ENCODE assay signal across 40 cellular contexts in the genomic region with DNA sequence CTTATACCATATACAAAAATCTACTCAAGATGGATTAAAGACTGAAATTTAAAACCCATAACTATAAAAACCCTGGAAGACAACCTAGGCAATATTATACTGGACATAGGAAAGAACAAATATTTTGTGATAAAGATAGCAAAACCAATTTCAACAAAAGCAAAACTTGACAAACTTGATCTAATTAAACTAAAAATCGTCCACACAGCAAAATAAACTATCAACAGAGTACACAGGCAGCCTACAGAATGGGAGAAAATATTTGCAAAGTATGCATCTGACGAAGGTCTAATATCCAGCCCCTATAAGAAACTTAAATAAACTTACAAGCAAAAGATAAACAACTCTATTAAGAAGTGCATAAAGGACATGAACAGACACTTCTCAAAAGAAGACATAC.
"Had no signal": no experiment of that assay in that cellular context is flagged by ENCODE, and none has a peak within 500 bp of the region (broad histone marks: within the 10 kb centered on the region; RNA-seq: fewer than 3 reads in every experiment).

No MANE protein-coding gene starts in this region.

- H3K4me3 ChIP-seq: adrenal gland, ascending aorta, body of pancreas, breast epithelium, cardiac muscle cell had no signal

- H3K36me3 Mint-ChIP-seq: activated naive CD4-positive, alpha-beta T cell treated with anti-CD3 and anti-CD28 coated beads, Interleukin-2, amount 50 U/mL, for 24 hours; activated naive CD4-positive, alpha-beta T cell treated with anti-CD3 and anti-CD28 coated beads, Interleukin-2, amount 50 U/mL, for 72 hours; activated naive CD8-positive, alpha-beta T cell; activated naive CD8-positive, alpha-beta T cell treated with anti-CD3 and anti-CD28 coated beads for 36 hours; activated naive CD8-positive, alpha-beta T cell treated with anti-CD3 and anti-CD28 coated beads, Interleukin-2, amount 10 ng/mL, durations not matched to agents 7 days and 5 days; brain had no signal

- H3K4me1 Mint-ChIP-seq: activated naive CD4-positive, alpha-beta T cell treated with anti-CD3 and anti-CD28 coated beads, Interleukin-2, amount 10 ng/mL, durations not matched to agents 7 days and 5 days; activated naive CD4-positive, alpha-beta T cell treated with anti-CD3 and anti-CD28 coated beads, Interleukin-2, amount 50 U/mL, for 24 hours; activated naive CD8-positive, alpha-beta T cell treated with anti-CD3 and anti-CD28 coated beads for 36 hours; activated naive CD8-positive, alpha-beta T cell treated with anti-CD3 and anti-CD28 coated beads, Interleukin-2, amount 10 ng/mL, durations not matched to agents 7 days and 5 days; activated naive CD8-positive, alpha-beta T cell treated with anti-CD3 and anti-CD28 coated beads, Interleukin-2, amount 50 U/mL, for 24 hours; activated T-helper 17 cell treated with anti-CD3 and anti-CD28 coated beads, Interleukin-2, amount 50 U/mL, for 72 hours; brain; central memory CD8-positive, alpha-beta T cell had no signal

- H3K27me3 ChIP-seq: adrenal gland, ascending aorta, body of pancreas, brain microvascular endothelial cell, breast epithelium, cardiac muscle cell had no signal

- H3K9me3 Mint-ChIP-seq: activated naive CD4-positive, alpha-beta T cell treated with anti-CD3 and anti-CD28 coated beads for 36 hours; activated naive CD4-positive, alpha-beta T cell treated with anti-CD3 and anti-CD28 coated beads, Interleukin-2, amount 10 ng/mL, durations not matched to agents 7 days and 5 days; activated naive CD4-positive, alpha-beta T cell treated with anti-CD3 and anti-CD28 coated beads, Interleukin-2, amount 50 U/mL, for 24 hours; activated naive CD8-positive, alpha-beta T cell treated with anti-CD3 and anti-CD28 coated beads, Interleukin-2, amount 10 ng/mL, durations not matched to agents 7 days and 5 days; activated naive CD8-positive, alpha-beta T cell treated with anti-CD3 and anti-CD28 coated beads, Interleukin-2, amount 50 U/mL, for 24 hours; activated T-helper 1 cell treated with anti-CD3 and anti-CD28 coated beads, Interleukin-12 subunit alpha, Interleukin-12 subunit beta, Interleukin-2, Interleukin-4 antibody, amounts not matched to agents 30 ng/mL and 10 ng/mL and 1 ng/mL, durations not matched to agents 14 hours and 24 hours and 36 hours; activated T-helper 2 cell treated with anti-CD3 and anti-CD28 coated beads, Interferon-gamma antibody, Interleukin-2, Interleukin-4, amounts not matched to agents 10 μg/mL and 5 μg/mL and 100 μg/mL, durations not matched to agents 14 hours and 24 hours and 36 hours had no signal

- H3K4me3 Mint-ChIP-seq: activated naive CD4-positive, alpha-beta T cell treated with anti-CD3 and anti-CD28 coated beads for 36 hours; activated naive CD4-positive, alpha-beta T cell treated with anti-CD3 and anti-CD28 coated beads, Interleukin-2, amount 10 ng/mL, durations not matched to agents 7 days and 5 days; activated naive CD4-positive, alpha-beta T cell treated with anti-CD3 and anti-CD28 coated beads, Interleukin-2, amount 50 U/mL, for 24 hours; activated naive CD8-positive, alpha-beta T cell; activated naive CD8-positive, alpha-beta T cell treated with anti-CD3 and anti-CD28 coated beads for 36 hours; activated naive CD8-positive, alpha-beta T cell treated with anti-CD3 and anti-CD28 coated beads, Interleukin-2, amount 10 ng/mL, durations not matched to agents 7 days and 5 days; activated naive CD8-positive, alpha-beta T cell treated with anti-CD3 and anti-CD28 coated beads, Interleukin-2, amount 50 U/mL, for 24 hours; activated T-cell treated with anti-CD3 and anti-CD28 coated beads, Interleukin-2, amount 50 U/mL, for 24 hours; activated T-cell treated with anti-CD3 and anti-CD28 coated beads, Interleukin-2, amount 50 U/mL, for 4 hours; activated T-cell treated with anti-CD3 and anti-CD28 coated beads, Interleukin-2, amount 50 U/mL, for 72 hours; activated T-helper 1 cell treated with anti-CD3 and anti-CD28 coated beads, Interleukin-12 subunit alpha, Interleukin-12 subunit beta, Interleukin-2, Interleukin-4 antibody, amounts not matched to agents 30 ng/mL and 10 ng/mL and 1 ng/mL, durations not matched to agents 14 hours and 24 hours and 36 hours; activated T-helper 17 cell treated with anti-CD3 and anti-CD28 coated beads, Interleukin-2, amount 50 U/mL, for 72 hours; brain; central memory CD8-positive, alpha-beta T cell had no signal

- H3K27me3 Mint-ChIP-seq: activated naive CD4-positive, alpha-beta T cell treated with anti-CD3 and anti-CD28 coated beads, Interleukin-2, amount 10 ng/mL, durations not matched to agents 7 days and 5 days; activated naive CD4-positive, alpha-beta T cell treated with anti-CD3 and anti-CD28 coated beads, Interleukin-2, amount 50 U/mL, for 24 hours; activated naive CD8-positive, alpha-beta T cell; activated naive CD8-positive, alpha-beta T cell treated with anti-CD3 and anti-CD28 coated beads for 36 hours; activated naive CD8-positive, alpha-beta T cell treated with anti-CD3 and anti-CD28 coated beads, Interleukin-2, amount 10 ng/mL, durations not matched to agents 7 days and 5 days; activated naive CD8-positive, alpha-beta T cell treated with anti-CD3 and anti-CD28 coated beads, Interleukin-2, amount 50 U/mL, for 24 hours; activated T-cell treated with anti-CD3 and anti-CD28 coated beads, Interleukin-2, amount 50 U/mL, for 24 hours; activated T-helper 17 cell treated with anti-CD3 and anti-CD28 coated beads, Interleukin-2, amount 50 U/mL, for 72 hours; brain; central memory CD8-positive, alpha-beta T cell had no signal

- DNase-seq: activated effector memory CD4-positive, alpha-beta T cell treated with anti-CD3 and anti-CD28 coated beads, Interleukin-2, amount 50 U/mL, for 16 hours; activated effector memory CD4-positive, alpha-beta T cell treated with Interleukin-2 at 50 U/mL for 16 hours; activated gamma-delta T cell; activated gamma-delta T cell treated with Interleukin-2 at 50 U/mL for 16 hours; activated naive CD4-positive, alpha-beta T cell; activated naive CD4-positive, alpha-beta T cell treated with anti-CD3 and anti-CD28 coated beads for 36 hours; activated naive CD4-positive, alpha-beta T cell treated with anti-CD3 and anti-CD28 coated beads, Interleukin-2, amount 10 ng/mL, durations not matched to agents 7 days and 5 days; activated naive CD4-positive, alpha-beta T cell treated with anti-CD3 and anti-CD28 coated beads, Interleukin-2, amount 50 U/mL, for 16 hours; activated naive CD4-positive, alpha-beta T cell treated with Interleukin-2 at 50 U/mL for 16 hours; activated naive CD8-positive, alpha-beta T cell treated with anti-CD3 and anti-CD28 coated beads for 36 hours; activated naive CD8-positive, alpha-beta T cell treated with anti-CD3 and anti-CD28 coated beads, Interleukin-2, amount 10 ng/mL, durations not matched to agents 7 days and 5 days; activated naive CD8-positive, alpha-beta T cell treated with anti-CD3 and anti-CD28 coated beads, Interleukin-2, amount 50 U/mL, for 24 hours; activated T-cell treated with anti-CD3 and anti-CD28 coated beads, Interleukin-2, amount 50 U/mL, for 1 hour; activated T-cell treated with anti-CD3 and anti-CD28 coated beads, Interleukin-2, amount 50 U/mL, for 24 hours; activated T-cell treated with anti-CD3 and anti-CD28 coated beads, Interleukin-2, amount 50 U/mL, for 4 hours; activated T-cell treated with anti-CD3 and anti-CD28 coated beads, Interleukin-2, amount 50 U/mL, for 48 hours; activated T-cell treated with anti-CD3 and anti-CD28 coated beads, Interleukin-2, amount 50 U/mL, for 72 hours; adrenal gland; amniotic stem cell; amygdala; anterior cingulate cortex; aorta; body of pancreas; brain microvascular endothelial cell; caudate nucleus; central memory CD4-positive, alpha-beta T cell; cerebellar nuclear complex had no signal

- H3K4me1 ChIP-seq: adrenal gland, ascending aorta, body of pancreas, breast epithelium had no signal

- H3K27ac Mint-ChIP-seq: activated naive CD4-positive, alpha-beta T cell treated with anti-CD3 and anti-CD28 coated beads for 36 hours; activated naive CD4-positive, alpha-beta T cell treated with anti-CD3 and anti-CD28 coated beads, Interleukin-2, amount 10 ng/mL, durations not matched to agents 7 days and 5 days; activated naive CD4-positive, alpha-beta T cell treated with anti-CD3 and anti-CD28 coated beads, Interleukin-2, amount 50 U/mL, for 24 hours; activated naive CD4-positive, alpha-beta T cell treated with anti-CD3 and anti-CD28 coated beads, Interleukin-2, amount 50 U/mL, for 72 hours; activated naive CD8-positive, alpha-beta T cell; activated naive CD8-positive, alpha-beta T cell treated with anti-CD3 and anti-CD28 coated beads for 36 hours; activated naive CD8-positive, alpha-beta T cell treated with anti-CD3 and anti-CD28 coated beads, Interleukin-2, amount 10 ng/mL, durations not matched to agents 7 days and 5 days; activated naive CD8-positive, alpha-beta T cell treated with anti-CD3 and anti-CD28 coated beads, Interleukin-2, amount 50 U/mL, for 24 hours; activated T-cell treated with anti-CD3 and anti-CD28 coated beads, Interleukin-2, amount 50 U/mL, for 24 hours; activated T-cell treated with anti-CD3 and anti-CD28 coated beads, Interleukin-2, amount 50 U/mL, for 72 hours; activated T-helper 1 cell treated with anti-CD3 and anti-CD28 coated beads, Interleukin-12 subunit alpha, Interleukin-12 subunit beta, Interleukin-2, Interleukin-4 antibody, amounts not matched to agents 30 ng/mL and 10 ng/mL and 1 ng/mL, durations not matched to agents 14 hours and 24 hours and 36 hours; activated T-helper 17 cell treated with anti-CD3 and anti-CD28 coated beads, Interleukin-2, amount 50 U/mL, for 72 hours; activated T-helper 2 cell treated with anti-CD3 and anti-CD28 coated beads, Interferon-gamma antibody, Interleukin-2, Interleukin-4, amounts not matched to agents 10 μg/mL and 5 μg/mL and 100 μg/mL, durations not matched to agents 14 hours and 24 hours and 36 hours; brain had no signal

- H3K9me3 ChIP-seq: adrenal gland, ascending aorta, body of pancreas, breast epithelium had no signal

- H3K36me3 ChIP-seq: adrenal gland, ascending aorta, brain microvascular endothelial cell, breast epithelium, cardiac muscle cell had no signal

- H3K27ac ChIP-seq: adrenal gland, ascending aorta, body of pancreas, brain microvascular endothelial cell, breast epithelium, cardiac muscle cell had no signal

- FAIRE-seq: astrocyte, bronchial epithelial cell had no signal

- ATAC-seq: activated naive CD4-positive, alpha-beta T cell treated with anti-CD3 and anti-CD28 coated beads, Interleukin-2, amount 50 U/mL, for 72 hours; activated naive CD8-positive, alpha-beta T cell treated with anti-CD3 and anti-CD28 coated beads, Interleukin-2, amount 50 U/mL, for 24 hours; activated T-cell treated with anti-CD3 and anti-CD28 coated beads, Interleukin-2, amount 50 U/mL, for 4 hours; activated T-cell treated with anti-CD3 and anti-CD28 coated beads, Interleukin-2, amount 50 U/mL, for 72 hours; activated T-helper 17 cell treated with anti-CD3 and anti-CD28 coated beads, Interleukin-2, amount 50 U/mL, for 72 hours; body of pancreas had no signal
